ENCODE assay signal across 13 cellular contexts in the genomic region with DNA sequence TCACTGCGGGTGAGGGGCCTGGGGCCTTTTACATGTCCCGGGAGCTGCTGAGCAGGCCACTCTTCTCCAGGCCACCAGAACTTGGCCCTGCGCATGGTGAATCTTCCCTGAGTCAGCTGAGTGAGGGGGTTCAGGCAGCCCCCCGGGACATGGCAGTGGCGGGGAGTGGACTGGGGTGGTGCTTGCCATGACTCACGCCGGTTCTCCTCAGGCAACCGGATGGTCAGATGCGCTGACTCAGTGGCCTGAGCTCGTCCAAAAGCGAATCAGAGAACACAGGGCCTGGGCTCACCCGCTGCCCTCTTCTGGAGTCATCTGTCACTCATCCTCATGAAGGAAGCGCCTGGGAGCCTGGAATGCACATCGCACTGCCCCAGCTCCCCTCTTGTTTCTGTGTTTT. TPM values are rescaled to one million over a fixed set of nuclear protein-coding genes. Genes with fewer than 3 reads are reported as not detected.
A peak's percentile ranks its signal among the peaks of the same experiment; 100 is the strongest.
DNase-seq lines count a peak whose midpoint lies in the region; ATAC-seq, FAIRE-seq and TF ChIP-seq lines count a peak whose summit lies in the region.
"Had no signal": no experiment of that assay in that cellular context is flagged by ENCODE, and none has a peak within 500 bp of the region (broad histone marks: within the 10 kb centered on the region; RNA-seq: fewer than 3 reads in every experiment).

No MANE protein-coding gene starts in this region.

- intact Hi-C loops in ascending aorta (cut with DNase I): loop anchor here (1.0 to 10.0 kb wide), 5 partner anchors 26 to 1920 kb away; partner anchors contain the start of genes OAT and PLEKHA1

- H3K4me3 ChIP-seq in ascending aorta (peak overlapping the region in 1 of 2 donors; percentile 2), skeletal muscle cell (ENCODE audit: low read depth, low read length) (peak overlapping the region; percentile 4)

- peaks cover 30 to 70% of the 10 kb centered on the region in 2 donors for H3K4me1 ChIP-seq in ascending aorta

- peak; percentile 93 for DNase-seq in ELR (ENCODE audit: low read depth)
- peak; percentile 74 to 92 for DNase-seq in ascending aorta (ENCODE audit: low spot score in 2 of 2)
- peak; percentile 49 for DNase-seq in globus pallidus (ENCODE audit: low spot score)
- peak; percentile 92 for DNase-seq in skeletal muscle cell (ENCODE audit: low read depth)
- DNase-seq in urothelium cell line (ENCODE audit: low spot score): no peak
- no peak for DNase-seq in DMS 273 treated with DMSO at 0.1 percent for 48 hours (lab: John Stamatoyannopoulos, UW)
- no peak for DNase-seq in retina
- DNase-seq: NCI-H1105 treated with DMSO at 0.1 percent for 48 hours had no signal

- no peak for ATAC-seq in GM18870 (IDR thresholded peaks at IDR 0.05; ENCODE audit: unreplicated experiment)

- H3K27me3 ChIP-seq in ascending aorta: no peaks in the 10 kb centered on the region

- H3K36me3 ChIP-seq in ascending aorta: no peaks in the 10 kb centered on the region

- FAIRE-seq in urothelium cell line (lab: Jason Lieb, UNC): no peak
- FAIRE-seq: GM19239 had no signal

- no peaks in the 10 kb centered on the region for H3K9me3 ChIP-seq in ascending aorta

- TF ChIP-seq CTCF in ascending aorta (IDR thresholded peaks at IDR 0.05): no peak

- H3K27ac ChIP-seq in ascending aorta: peak overlapping the region; percentile 79 to 95

RNA-seq across cellular contexts. Expression of gene HTRA1, which starts 33.5 kb away (rescaled TPM):
- 112 TPM for total RNA-seq in ascending aorta
- total RNA-seq: activated T-helper 1 cell treated with anti-CD3 and anti-CD28 coated beads, Interleukin-12 subunit alpha, Interleukin-12 subunit beta, Interleukin-2, Interleukin-4 antibody, amounts not matched to agents 30 ng/mL and 10 ng/mL and 1 ng/mL, durations not matched to agents 14 hours and 24 hours and 36 hours had no signal

RNA-seq across cellular contexts. Expression of gene ARMS2, which starts 40.4 kb away (rescaled TPM):
- total RNA-seq in ascending aorta: not detected
- total RNA-seq: activated T-helper 1 cell treated with anti-CD3 and anti-CD28 coated beads, Interleukin-12 subunit alpha, Interleukin-12 subunit beta, Interleukin-2, Interleukin-4 antibody, amounts not matched to agents 30 ng/mL and 10 ng/mL and 1 ng/mL, durations not matched to agents 14 hours and 24 hours and 36 hours; epithelial cell of proximal tubule; neural crest cell had no signal

Comparison
In these comparisons a context has a peak if more than half of its experiments do, and no peak if none do; other contexts are left out.
1. DNase-seq: peak in ELR (single experiment), ascending aorta (2 of 2), globus pallidus (single experiment) and skeletal muscle cell (single experiment); none in urothelium cell line (single experiment), DMS 273 treated with DMSO at 0.1 percent for 48 hours (single experiment) and retina (single experiment).